Comparison of ENCODE assay signal across 15 cellular contexts in the genomic region with DNA sequence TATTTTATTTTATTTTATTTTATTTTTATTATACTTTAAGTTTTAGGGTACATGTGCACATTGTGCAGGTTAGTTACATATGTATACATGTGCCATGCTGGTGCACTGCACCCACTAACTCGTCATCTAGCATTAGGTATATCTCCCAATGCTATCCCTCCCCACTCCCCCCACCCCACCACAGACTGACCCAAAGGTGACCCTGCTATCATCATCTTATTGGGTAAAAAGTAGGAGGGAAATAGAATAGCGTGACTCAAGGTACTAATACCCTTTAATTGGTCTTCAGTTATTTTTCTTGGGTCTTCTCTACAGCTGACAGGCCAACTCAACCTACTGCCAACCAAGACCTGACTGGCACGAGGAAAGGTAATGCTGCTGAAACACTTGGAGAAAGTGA. TPM values are rescaled to one million over a fixed set of nuclear protein-coding genes. Genes with fewer than 3 reads are reported as not detected.
"Had no signal": no experiment of that assay in that cellular context is flagged by ENCODE, and none has a peak within 500 bp of the region (broad histone marks: within the 10 kb centered on the region; RNA-seq: fewer than 3 reads in every experiment).

A gene with protein sequence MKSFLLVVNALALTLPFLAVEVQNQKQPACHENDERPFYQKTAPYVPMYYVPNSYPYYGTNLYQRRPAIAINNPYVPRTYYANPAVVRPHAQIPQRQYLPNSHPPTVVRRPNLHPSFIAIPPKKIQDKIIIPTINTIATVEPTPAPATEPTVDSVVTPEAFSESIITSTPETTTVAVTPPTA (plus strand): TSS at position 301 of the 400 bp plus-strand sequence. CDS start 2,223 bp downstream, outside the sequence.

RNA-seq across cellular contexts. Expression of the gene that starts here (rescaled TPM):
- total RNA-seq: activated B cell treated with CpG ODN at 0.5 μM for 24 hours; activated CD4-positive, alpha-beta memory T cell treated with anti-CD3 and anti-CD28 coated beads for 36 hours; activated CD4-positive, alpha-beta memory T cell treated with anti-CD3 and anti-CD28 coated beads, Interleukin-2, amount 10 ng/mL, durations not matched to agents 7 days and 5 days; activated CD4-positive, alpha-beta T cell treated with anti-CD3 and anti-CD28 coated beads for 36 hours; activated CD4-positive, alpha-beta T cell treated with anti-CD3 and anti-CD28 coated beads, Interleukin-2, amount 10 ng/mL, durations not matched to agents 24 days and 14 days; activated CD4-positive, alpha-beta T cell treated with anti-CD3 and anti-CD28 coated beads, Interleukin-2, amount 10 ng/mL, durations not matched to agents 7 days and 5 days; activated CD8-positive, alpha-beta memory T cell treated with anti-CD3 and anti-CD28 coated beads for 36 hours; activated CD8-positive, alpha-beta memory T cell treated with anti-CD3 and anti-CD28 coated beads, Interleukin-2, amount 10 ng/mL, durations not matched to agents 7 days and 5 days; activated CD8-positive, alpha-beta T cell treated with anti-CD3 and anti-CD28 coated beads for 36 hours; activated CD8-positive, alpha-beta T cell treated with anti-CD3 and anti-CD28 coated beads, Interleukin-2, amount 10 ng/mL, durations not matched to agents 7 days and 5 days; T-cell; T-helper 1 cell treated with Interleukin-12 subunit alpha and Interleukin-12 subunit beta and Interleukin-4 antibody, amounts not matched to agents 30 ng/mL and 1 ng/mL, for 36 hours; T-helper 17 cell; T-helper 2 cell treated with Interferon-gamma antibody and Interleukin-4, amounts not matched to agents 100 ng/mL and 5 ng/mL, for 36 hours; WTC11 had no signal
